Comparison of ENCODE assay signal across 28 cellular contexts in genomic region chr12:67665679-67666078, GRCh38. TPM values are rescaled to one million over a fixed set of nuclear protein-coding genes. Genes with fewer than 3 reads are reported as not detected.
A peak's percentile ranks its signal among the peaks of the same experiment; 100 is the strongest.
DNase-seq lines count a peak whose midpoint lies in the region; ATAC-seq, FAIRE-seq and TF ChIP-seq lines count a peak whose summit lies in the region.
"Had no signal": no experiment of that assay in that cellular context is flagged by ENCODE, and none has a peak within 500 bp of the region (broad histone marks: within the 10 kb centered on the region; RNA-seq: fewer than 3 reads in every experiment).

No MANE protein-coding gene starts in this region.

- no peak overlapping the region; the same call in 1 of the 2 replicates for H2BK5ac ChIP-seq in H1 (ENCODE audit: low read depth, low read length)

- H4K20me1 ChIP-seq in SK-N-SH (ENCODE audit: insufficient read depth) (no peaks in the 10 kb centered on the region), GM23338 (replicated peaks; ENCODE audit: insufficient read depth) (peaks cover 4% of the 10 kb centered on the region; the same call in 1 of the 2 replicates), H1 (replicated peaks in 1 of 2; ENCODE audit: control insufficient read depth in 1 of 2, insufficient read depth in 2 of 2, low read length in 2 of 2) (peaks cover 2 to 3% of the 10 kb centered on the region in 2 experiments)

- H3K18ac ChIP-seq in H1 (ENCODE audit: extremely low read depth, low read length) = no peak overlapping the region

- no peak overlapping the region for H4K91ac ChIP-seq in H1 (replicated peaks; ENCODE audit: insufficient read length, low read length)

- no peaks in the 10 kb centered on the region; the same call in 1 of the 2 replicates for H3K23me2 ChIP-seq in H1 (ENCODE audit: low read depth, low read length)

- peak overlapping the region; percentile 43 for H3K27ac Mint-ChIP-seq in GM23338

- WGBS in SK-N-SH (ENCODE audit: low lambda C conversion rate) = 100% methylated on average over 1 of the region's 1 CpG
- 82% methylated on average over 1 of the region's 1 CpG; no CpG with 5 or more reads in 1 of the 2 experiments for WGBS in H1 (ENCODE audit: extremely low coverage in 1 of 2, insufficient coverage in 1 of 2, insufficient read length in 1 of 2, insufficient replicate concordance in 2 of 2, low coverage in 1 of 2, low lambda C conversion rate in 2 of 2, missing lambda C conversion rate in 1 of 2), 2 experiments
- 41 to 62% (median 52%) methylated on average over 1 of the region's 1 CpG for WGBS in psoas muscle, 3 donors

- TF ChIP-seq CTCF in SK-N-SH (IDR thresholded peaks at IDR 0.05) = no peak
- no peak for TF ChIP-seq CTCF in GM23338 (conservative IDR thresholded peaks at IDR 0.05; ENCODE audit: low read depth in 2 of 2)
- TF ChIP-seq CTCF in H1 (IDR thresholded peaks at IDR 0.05; ENCODE audit: control extremely low read depth in 1 of 3, insufficient read depth in 1 of 3, low read depth in 1 of 3, low read length in 3 of 3) = no peak
- no peak for TF ChIP-seq CTCF in psoas muscle (IDR thresholded peaks at IDR 0.05)

- TF ChIP-seq EP300 in SK-N-SH (IDR thresholded peaks at IDR 0.05; ENCODE audit: borderline replicate concordance in 1 of 2, low read depth in 1 of 2, low read length in 1 of 2) = no peak
- TF ChIP-seq EP300 in H1 (IDR thresholded peaks at IDR 0.05; ENCODE audit: borderline replicate concordance in 1 of 2, low read depth in 2 of 2, low read length in 2 of 2) = no peak

- H3K9me3 Mint-ChIP-seq in GM23338 = no peaks in the 10 kb centered on the region; the same call in 2 of the 3 replicates

- H3K4me3 ChIP-seq in SK-N-SH (ENCODE audit: low read depth in 2 of 2, low read length in 1 of 2) = no peak overlapping the region
- no peak overlapping the region for H3K4me3 ChIP-seq in GM23338
- H3K4me3 ChIP-seq in H1 (ENCODE audit: extremely low read depth in 1 of 4, insufficient read depth in 2 of 4, low read depth in 3 of 4, low read length in 4 of 4) = no peak overlapping the region
- no peak overlapping the region for H3K4me3 ChIP-seq in psoas muscle
- H3K4me3 ChIP-seq: colonic mucosa, esophagus squamous epithelium, mucosa of descending colon, Peyer's patch, transverse colon had no signal

- H3K79me2 ChIP-seq in SK-N-SH (ENCODE audit: insufficient read depth) (peaks cover 80% of the 10 kb centered on the region), GM23338 (replicated peaks; ENCODE audit: insufficient read depth) (peaks cover 28% of the 10 kb centered on the region), H1 (ENCODE audit: control insufficient read depth in 1 of 2, insufficient read depth in 2 of 2, low read length in 2 of 2) (peaks cover 0 to 35% of the 10 kb centered on the region in 2 experiments; a peak in 3 of 4 replicates)

- H3K14ac ChIP-seq in H1 (ENCODE audit: insufficient read length) = no peak overlapping the region

- H3K27me3 Mint-ChIP-seq in GM23338 (ENCODE audit: insufficient read depth, low read depth, poor library complexity) = peaks cover 2% of the 10 kb centered on the region

- peaks cover 23% of the 10 kb centered on the region; the same call in 2 of the 3 replicates for H3K4me1 Mint-ChIP-seq in GM23338

- DNase-seq in SK-N-SH (no peak), GM23338 (ENCODE audit: low spot score) (no peak), H1 (ENCODE audit: low read depth in 1 of 2, low spot score in 2 of 2) (no peak), psoas muscle (no peak), globus pallidus (ENCODE audit: low spot score) (no peak)
- no peak for DNase-seq in activated effector memory CD4-positive, alpha-beta T cell treated with anti-CD3 and anti-CD28 coated beads, Interleukin-2, amount 50 U/mL, for 16 hours
- DNase-seq: 8988T; activated CD4-positive, CD25-positive, alpha-beta regulatory T cell treated with anti-CD3 and anti-CD28 coated beads, Interleukin-2, amount 50 U/mL, for 72 hours; brain microvascular endothelial cell; colonic mucosa; DMS79; esophagus squamous epithelium; GF-D8; HCEC 1CT; Kasumi-1; kidney; mucosa of descending colon; NCI-H1694 treated with DMSO at 0.1 percent for 48 hours; NCI-H2171 treated with DMSO at 0.1 percent for 48 hours; NCI-H524 treated with DMSO at 0.1 percent for 48 hours; Peyer's patch; stimulated activated CD8-positive, alpha-beta memory T cell treated with anti-CD3 and anti-CD28 coated beads, Interleukin-4, amount 100 ng/mL, for 48 hours; T-helper 1 cell; transverse colon had no signal

- CTCF ChIA-PET in SK-N-SH (lab: Yijun Ruan, JAX) = interaction anchor here (1.1 to 1.5 kb wide), 2 partner anchors 57 to 278 kb away, joined by 3 to 5 read pairs; no protein-coding TSS in a partner anchor
- CTCF ChIA-PET in H1 (lab: Charles Lee; ENCODE audit: partially characterized antibody) = interaction anchor here (0.6 to 1.2 kb wide), 2 partner anchors 29 to 203 kb away, joined by 3 read pairs; no protein-coding TSS in a partner anchor

- H3K27me3 ChIP-seq in SK-N-SH (ENCODE audit: insufficient read depth) (no peaks in the 10 kb centered on the region), GM23338 (ENCODE audit: insufficient read depth) (no peaks in the 10 kb centered on the region), H1 (replicated peaks in 1 of 4; ENCODE audit: control insufficient read depth in 3 of 4, extremely low read depth in 1 of 4, insufficient read depth in 3 of 4, low read length in 3 of 4) (no peaks in the 10 kb centered on the region), psoas muscle (ENCODE audit: insufficient read depth in 3 of 3, low read length in 2 of 3) (no peaks in the 10 kb centered on the region)
- H3K27me3 ChIP-seq: brain microvascular endothelial cell, colonic mucosa, esophagus squamous epithelium, neutrophil, Peyer's patch, transverse colon had no signal

- POLR2A ChIA-PET in SK-N-SH (lab: Yijun Ruan, JAX) (no interaction called here), H1 (lab: Charles Lee; ENCODE audit: partially characterized antibody) (interaction anchor here (4.5 kb wide), 1 partner anchor 11 kb away, joined by 19 read pairs; no protein-coding TSS in a partner anchor)

- H2BK120ac ChIP-seq in H1 (replicated peaks; ENCODE audit: low read depth, low read length) = no peak overlapping the region

- TF ChIP-seq POLR2A in H1 (IDR thresholded peaks at IDR 0.05; ENCODE audit: control extremely low read depth in 1 of 2, low read depth in 2 of 2, low read length in 2 of 2) = no peak

- H2AK5ac ChIP-seq in H1 (ENCODE audit: low read depth, low read length) = no peak overlapping the region

- no peak overlapping the region for H3K4me3 Mint-ChIP-seq in GM23338

- TF ChIP-seq RAD21 in SK-N-SH (IDR thresholded peaks at IDR 0.05; ENCODE audit: low read length) (no peak), H1 (IDR thresholded peaks at IDR 0.05 in 1 of 2, conservative IDR thresholded peaks at IDR 0.05 in 1 of 2; ENCODE audit: low read depth in 2 of 2, low read length in 2 of 2) (no peak)

- intact Hi-C loops in psoas muscle (cut with DNase I) = loop anchor here in 1 of 2 donors (5.0 kb wide), 1 partner anchor 303 kb away; no protein-coding TSS in a partner anchor

- no peaks in the 10 kb centered on the region for H3K9me3 ChIP-seq in SK-N-SH
- no peaks in the 10 kb centered on the region for H3K9me3 ChIP-seq in H1 (ENCODE audit: insufficient read depth in 2 of 2, low read depth in 1 of 2, low read length in 1 of 2)
- no peaks in the 10 kb centered on the region for H3K9me3 ChIP-seq in psoas muscle
- H3K9me3 ChIP-seq: colonic mucosa, esophagus squamous epithelium, mucosa of descending colon, neutrophil, Peyer's patch, transverse colon had no signal

- no peak overlapping the region for H3K56ac ChIP-seq in H1 (replicated peaks; ENCODE audit: insufficient read length, low read depth, low read length)

- peaks cover 6% of the 10 kb centered on the region for H3K79me1 ChIP-seq in H1 (ENCODE audit: low read depth, low read length)

- no peak for ATAC-seq in SK-N-SH treated with all-trans-retinoic acid at 6 μM for 48 hours
- ATAC-seq in GM23338 = peak; percentile 55
- no peak for ATAC-seq in psoas muscle
- ATAC-seq in GM21526 (IDR thresholded peaks at IDR 0.05; ENCODE audit: low FRiP score, unreplicated experiment) = no peak
- ATAC-seq: mucosa of descending colon had no signal

- H3K36me3 Mint-ChIP-seq in GM23338 (ENCODE audit: low read depth) = peaks cover 5% of the 10 kb centered on the region; the same call in 1 of the 3 replicates

- H2BK12ac ChIP-seq in H1 (ENCODE audit: low read depth, low read length) = no peak overlapping the region

- FAIRE-seq in H1 (lab: Jason Lieb, UNC) = no peak
- FAIRE-seq: kidney, TTC549 had no signal

- no peak overlapping the region for H2BK15ac ChIP-seq in H1 (ENCODE audit: low read length)

- no peak overlapping the region for H3K9ac ChIP-seq in SK-N-SH
- no peak overlapping the region for H3K9ac ChIP-seq in H1 (replicated peaks in 1 of 4; ENCODE audit: extremely low read depth in 1 of 4, low read depth in 3 of 4, low read length in 3 of 4)

- peak overlapping the region in 1 of 2 experiments; percentile 96; a peak in 1 of 4 replicates for H3K27ac ChIP-seq in SK-N-SH (ENCODE audit: low read depth in 2 of 2, low read length in 1 of 2)
- H3K27ac ChIP-seq in GM23338 (ENCODE audit: low read depth) = no peak overlapping the region
- H3K27ac ChIP-seq in H1 (ENCODE audit: low read depth, low read length) = no peak overlapping the region
- peak overlapping the region; percentile 67 for H3K27ac ChIP-seq in psoas muscle
- H3K27ac ChIP-seq: brain microvascular endothelial cell, colonic mucosa, esophagus squamous epithelium, neutrophil, Peyer's patch had no signal

- no peak overlapping the region for H4K8ac ChIP-seq in H1 (ENCODE audit: extremely low read depth, insufficient read depth, low read length)

- H2BK20ac ChIP-seq in H1 (ENCODE audit: low read length) = no peak overlapping the region

- H3F3A ChIP-seq in SK-N-SH (replicated peaks; ENCODE audit: insufficient read depth) (peaks cover 45% of the 10 kb centered on the region), GM23338 (replicated peaks; ENCODE audit: low read depth) (no peaks in the 10 kb centered on the region)

- H4K5ac ChIP-seq in H1 (ENCODE audit: insufficient read length, low read depth, low read length) = no peak overlapping the region

- H3K23ac ChIP-seq in H1 (ENCODE audit: insufficient read length) = no peak overlapping the region

- H3K9me2 ChIP-seq in SK-N-SH (no peaks in the 10 kb centered on the region), GM23338 (ENCODE audit: insufficient read depth) (no peaks in the 10 kb centered on the region)

- H3K4me1 ChIP-seq in SK-N-SH (ENCODE audit: control insufficient read depth in 1 of 2, insufficient read depth in 2 of 2, low read depth in 1 of 2, low read length in 1 of 2) (peaks cover 28 to 48% of the 10 kb centered on the region in 2 experiments), GM23338 (ENCODE audit: insufficient read depth) (peaks cover 5% of the 10 kb centered on the region; the same call in 1 of the 2 replicates), H1 (replicated peaks in 1 of 4; ENCODE audit: control insufficient read depth in 3 of 4, insufficient read depth in 4 of 4, low read length in 3 of 4) (0 out of 7 replicates have a peak, but pooled peaks cover 0 to 2% (median 0%) of the 10 kb centered on the region in 4 experiments), psoas muscle (peaks cover 74% of the 10 kb centered on the region)
- H3K4me1 ChIP-seq: colonic mucosa had no signal

- H2AFZ ChIP-seq in SK-N-SH (ENCODE audit: low read depth) = no peak overlapping the region
- no peak overlapping the region for H2AFZ ChIP-seq in GM23338
- no peak overlapping the region for H2AFZ ChIP-seq in H1 (ENCODE audit: low read length)

- H3K4me2 ChIP-seq in SK-N-SH = no peak overlapping the region
- H3K4me2 ChIP-seq in GM23338 = no peak overlapping the region
- H3K4me2 ChIP-seq in H1 (ENCODE audit: insufficient read depth in 1 of 2, low read depth in 2 of 2, low read length in 2 of 2) = no peak overlapping the region

- H3K4ac ChIP-seq in H1 (replicated peaks; ENCODE audit: insufficient read length, low read depth, low read length) = no peak overlapping the region

- H3K36me3 ChIP-seq in SK-N-SH (replicated peaks in 1 of 2; ENCODE audit: control insufficient read depth in 1 of 2, insufficient read depth in 2 of 2, low read length in 1 of 2) (peaks cover 13 to 37% of the 10 kb centered on the region in 2 experiments), GM23338 (ENCODE audit: insufficient read depth) (no peaks in the 10 kb centered on the region), H1 (ENCODE audit: control insufficient read depth in 2 of 4, insufficient read depth in 4 of 4, low read length in 3 of 4) (peaks cover 0 to 7% (median 0%) of the 10 kb centered on the region in 4 experiments; a peak in 1 of 8 replicates), psoas muscle (ENCODE audit: insufficient read depth in 1 of 2, low read depth in 1 of 2) (no peaks in the 10 kb centered on the region)
- H3K36me3 ChIP-seq: brain microvascular endothelial cell, colonic mucosa, esophagus squamous epithelium, neutrophil, Peyer's patch, transverse colon had no signal

RNA-seq across cellular contexts. Expression of gene DYRK2, which starts 17.1 kb away (rescaled TPM):
- 48.8 and 54.2 TPM in 2 replicates for polyA plus RNA-seq in SK-N-SH (2012; rRNA removed)
- 35.3 and 45.5 TPM in 2 replicates for polyA plus RNA-seq in SK-N-SH (2012; cell fraction: cytosol; rRNA removed)
- 55.0 and 64.4 TPM in 2 replicates for polyA plus RNA-seq in SK-N-SH (2012; cell fraction: nucleus; rRNA removed)
- 30.4 and 34.1 TPM in 2 replicates for total RNA-seq in GM23338 (2014; rRNA removed; shearing (Covaris generic))
- polyA plus RNA-seq in GM23338 (2016; fragmentation: Nextera tagmentation; extraction: Ambion mirVana) = 6.9 and 7.1 TPM in 2 replicates
- total RNA-seq in H1 (2021; fragmentation: NEBNext Ultra II Directional; extraction: Animal tissue kit (Norgen Biotek cat#: 25700)) = 31.6 and 34.9 TPM in 2 replicates
- 11.2 and 13.9 TPM in 2 replicates for polyA plus RNA-seq in H1 (2011; rRNA removed)
- 14.4 TPM for polyA plus RNA-seq in H1 (2011; cell fraction: cytosol; rRNA removed)
- polyA plus RNA-seq in H1 (2011; cell fraction: nucleus; rRNA removed) = 30.8 TPM
- 18.9 to 22.9 TPM (median 20.4 TPM) in 4 replicates for polyA plus RNA-seq in H1 (2012, experiment 1 of 2)
- 3.8 TPM for polyA plus RNA-seq in H1 (2012, experiment 2 of 2)
- 10.4 TPM for polyA plus RNA-seq in H1 (2013, experiment 1 of 2)
- 10.1 TPM for polyA plus RNA-seq in H1 (2013, experiment 2 of 2)
- polyA minus RNA-seq in H1 (2011; rRNA and poly(A)+ RNA removed) = 72.5 and 75.7 TPM in 2 replicates
- 36.9 TPM for polyA minus RNA-seq in H1 (2011; cell fraction: cytosol; rRNA and poly(A)+ RNA removed)
- 61.0 TPM for polyA minus RNA-seq in H1 (2011; cell fraction: nucleus; rRNA and poly(A)+ RNA removed)
- 10 to 100 TPM; 11.0 to 46.4 (median 21.5) TPM for total RNA-seq in psoas muscle
- polyA plus RNA-seq in psoas muscle = 10 to 100 TPM in 1 of 3 donors, 1 to 10 TPM in 2; 2.8 to 10.2 (median 4.6) TPM

Comparison
In these comparisons a context has a peak if more than half of its experiments do, and no peak if none do; other contexts are left out.
1. Of the 17 proteins assayed by ChIP-seq in both H1 and SK-N-SH: peak only in H1: YY1; only in SK-N-SH: POLR2AphosphoS5; in both: none; in neither: 15.